Comparison of ENCODE assay signal across 12 cellular contexts in genomic region chr2:178152033-178152432, GRCh38. TPM values are rescaled to one million over a fixed set of nuclear protein-coding genes. Genes with fewer than 3 reads are reported as not detected.
DNase-seq lines count a peak whose midpoint lies in the region; ATAC-seq and TF ChIP-seq lines count a peak whose summit lies in the region.
"Had no signal": no experiment of that assay in that cellular context is flagged by ENCODE, and none has a peak within 500 bp of the region (broad histone marks: within the 10 kb centered on the region; RNA-seq: fewer than 3 reads in every experiment).

No MANE protein-coding gene starts in this region.

- peak; percentile 31 for DNase-seq in COR-L47 (lab: John Stamatoyannopoulos, UW)
- DNase-seq in HuH-7.5 (ENCODE audit: low spot score): peak; percentile 23
- DNase-seq in right lobe of liver: peak in 1 of 3 donors; percentile 56
- no peak for DNase-seq in stimulated activated CD8-positive, alpha-beta memory T cell treated with anti-CD3 and anti-CD28 coated beads, Interleukin-4, amount 100 ng/mL, for 48 hours
- no peak for DNase-seq in NCI-H524 treated with DMSO at 0.1 percent for 48 hours (lab: John Stamatoyannopoulos, UW)
- no peak for DNase-seq in hepatic stellate cell (ENCODE audit: low spot score)
- DNase-seq: activated CD4-positive, CD25-positive, alpha-beta regulatory T cell; activated CD8-positive, alpha-beta memory T cell treated with anti-CD3 and anti-CD28 coated beads, Interleukin-2, amount 50 U/mL, for 48 hours; activated naive CD8-positive, alpha-beta T cell treated with anti-CD3 and anti-CD28 coated beads for 36 hours; NCI-H1417 treated with DMSO at 0.1 percent for 48 hours had no signal

- intact Hi-C loops in right lobe of liver (cut with DNase I): no loop called here

- WGBS in right lobe of liver (ENCODE audit: insufficient coverage, low coverage, low lambda C conversion rate, missing lambda C conversion rate): 14% methylated on average over 3 of the region's 3 CpGs

- H3K27ac ChIP-seq in VCaP (peak overlapping the region; percentile 16; the same call in 1 of the 2 replicates), right lobe of liver (peak overlapping the region; percentile 50 to 87 (median 54))

- TF ChIP-seq CTCF in VCaP (conservative IDR thresholded peaks at IDR 0.05): no peak
- TF ChIP-seq CTCF in right lobe of liver (IDR thresholded peaks at IDR 0.05): no peak

- TF ChIP-seq POLR2A in right lobe of liver (IDR thresholded peaks at IDR 0.05): no peak

- no peaks in the 10 kb centered on the region for H3K27me3 ChIP-seq in right lobe of liver

- H3K9me3 ChIP-seq in right lobe of liver: no peaks in the 10 kb centered on the region

- peaks cover 0 to 22% (median 2%) of the 10 kb centered on the region in 4 donors for H3K4me1 ChIP-seq in right lobe of liver

- H3K36me3 ChIP-seq in right lobe of liver: no peaks in the 10 kb centered on the region

- ATAC-seq in right lobe of liver (peak; percentile 89 to 93 (median 91)), GM18511 (IDR thresholded peaks at IDR 0.05; ENCODE audit: unreplicated experiment) (no peak)

- H3K4me3 ChIP-seq in right lobe of liver: peak overlapping the region in 1 of 3 donors; percentile 10

RNA-seq across cellular contexts. Expression of gene RBM45, which starts 39.8 kb away (rescaled TPM):
- total RNA-seq in right lobe of liver: 1 to 10 TPM; 5.1 to 7.4 (median 5.6) TPM

RNA-seq across cellular contexts. Expression of gene OSBPL6, which starts 42.3 kb away (rescaled TPM):
- 1 to 10 TPM; 2.4 to 4.1 (median 3.1) TPM for total RNA-seq in right lobe of liver

Comparison
In these comparisons a context has a peak if more than half of its experiments do, and no peak if none do; other contexts are left out.
1. DNase-seq: peak in COR-L47 (single experiment) and HuH-7.5 (single experiment); none in stimulated activated CD8-positive, alpha-beta memory T cell treated with anti-CD3 and anti-CD28 coated beads, Interleukin-4, amount 100 ng/mL, for 48 hours (single experiment), NCI-H524 treated with DMSO at 0.1 percent for 48 hours (single experiment) and hepatic stellate cell (single experiment).